Comparison of ENCODE assay signal across 33 cellular contexts in genomic region chr6:121627761-121628160, GRCh38.
DNase-seq lines count a peak whose midpoint lies in the region; ATAC-seq and TF ChIP-seq lines count a peak whose summit lies in the region.
"Had no signal": no experiment of that assay in that cellular context is flagged by ENCODE, and none has a peak within 500 bp of the region (broad histone marks: within the 10 kb centered on the region; RNA-seq: fewer than 3 reads in every experiment).

No MANE protein-coding gene starts in this region.

- H3K36me3 ChIP-seq in adrenal gland (replicated peaks in 1 of 2) = no peaks in the 10 kb centered on the region
- H3K36me3 ChIP-seq in hepatocyte (replicated peaks; ENCODE audit: insufficient read depth, low read depth) = no peaks in the 10 kb centered on the region
- H3K36me3 ChIP-seq in testis (ENCODE audit: low read depth, missing control alignments) = no peaks in the 10 kb centered on the region
- H3K36me3 ChIP-seq: heart right ventricle, suprapubic skin had no signal

- H3K9me2 ChIP-seq in hepatocyte (replicated peaks; ENCODE audit: insufficient read depth) = no peaks in the 10 kb centered on the region

- peak in 2 of 3 experiments; percentile 3 to 5 for DNase-seq in NCI-H1417 (lab: John Stamatoyannopoulos, UW)
- no peak for DNase-seq in NCI-H1417 treated with DMSO at 0.1 percent for 48 hours (lab: John Stamatoyannopoulos, UW)
- DNase-seq in adrenal gland = peak; percentile 28 to 68 (median 62)
- DNase-seq in hepatocyte (ENCODE audit: low spot score) = peak; percentile 7
- DNase-seq in testis = peak; percentile 85
- no peak for DNase-seq in GM03348 (ENCODE audit: low spot score)
- no peak for DNase-seq in HuH-7.5 (ENCODE audit: low spot score)
- DNase-seq: activated CD4-positive, alpha-beta T cell treated with anti-CD3 and anti-CD28 coated beads, Interleukin-2, amount 10 ng/mL, durations not matched to agents 7 days and 5 days; activated effector memory CD4-positive, alpha-beta T cell treated with anti-CD3 and anti-CD28 coated beads, Interleukin-2, amount 50 U/mL, for 16 hours; activated naive CD8-positive, alpha-beta T cell treated with anti-CD3 and anti-CD28 coated beads, Interleukin-2, amount 10 ng/mL, durations not matched to agents 7 days and 5 days; activated T-cell treated with anti-CD3 and anti-CD28 coated beads, Interleukin-2, amount 50 U/mL, for 24 hours; Calu3; effector memory CD8-positive, alpha-beta T cell; heart right ventricle; HFFc6; mucosa of descending colon; natural killer cell; NCI-H1105 treated with DMSO at 0.1 percent for 48 hours; NCI-H2081; NCI-H345; NCI-H748 treated with DMSO at 0.1 percent for 48 hours; occipital lobe; stimulated activated naive B cell treated with anti-CD40 and anti-IgM and Interleukin-4, amounts not matched to agents 10 μg/mL and 1 μg/mL and 100 μg/mL, for 72 hours; SW 1271; T-helper 9 cell had no signal

- H3K4me1 ChIP-seq in adrenal gland (replicated peaks in 1 of 2) (peaks cover 0 to 6% of the 10 kb centered on the region in 2 donors), hepatocyte (ENCODE audit: insufficient read depth) (no peaks in the 10 kb centered on the region), testis (no peaks in the 10 kb centered on the region)

- H3K4me3 ChIP-seq in adrenal gland (no peak overlapping the region), hepatocyte (no peak overlapping the region), testis (no peak overlapping the region)
- H3K4me3 ChIP-seq: GM23338, heart right ventricle, lung, mucosa of descending colon, skin epidermis, suprapubic skin had no signal

- no peak overlapping the region for H2AFZ ChIP-seq in hepatocyte
- H2AFZ ChIP-seq: GM23338 had no signal

- no peak overlapping the region for H3K4me2 ChIP-seq in hepatocyte
- H3K4me2 ChIP-seq: GM23338 had no signal

- H3K27me3 ChIP-seq in adrenal gland (no peaks in the 10 kb centered on the region), hepatocyte (no peaks in the 10 kb centered on the region), testis (no peaks in the 10 kb centered on the region)
- H3K27me3 ChIP-seq: heart right ventricle, suprapubic skin had no signal

- intact Hi-C loops in adrenal gland (cut with DNase I) = no loop called here
- intact Hi-C loops in testis (cut with DNase I; ENCODE audit: low total_unique reads) = no loop called here

- H4K20me1 ChIP-seq in hepatocyte (ENCODE audit: insufficient read depth, poor library complexity, severe bottlenecking) = no peaks in the 10 kb centered on the region

- no peaks in the 10 kb centered on the region for H3K9me3 ChIP-seq in adrenal gland (replicated peaks in 1 of 3)
- no peaks in the 10 kb centered on the region for H3K9me3 ChIP-seq in hepatocyte (ENCODE audit: low read depth)
- no peaks in the 10 kb centered on the region for H3K9me3 ChIP-seq in testis
- H3K9me3 ChIP-seq: suprapubic skin had no signal

- no peak for TF ChIP-seq POLR2A in adrenal gland (IDR thresholded peaks at IDR 0.05)
- no peak for TF ChIP-seq POLR2A in testis (IDR thresholded peaks at IDR 0.05)

- H3K79me2 ChIP-seq in hepatocyte = no peaks in the 10 kb centered on the region

- WGBS in adrenal gland, 4 donors = 10 to 45% (median 34%) methylated on average over 2 of the region's 2 CpGs
- WGBS in hepatocyte (ENCODE audit: low lambda C conversion rate, missing lambda C conversion rate) = 73% methylated on average over 2 of the region's 2 CpGs
- WGBS in testis, 2 donors = 43 to 58% methylated on average over 2 of the region's 2 CpGs

- no peak for ATAC-seq in HG02870 (IDR thresholded peaks at IDR 0.05; ENCODE audit: unreplicated experiment)
- ATAC-seq: effector memory CD8-positive, alpha-beta T cell; GM23338; heart right ventricle; mucosa of descending colon; natural killer cell; Panc1; stimulated activated naive B cell treated with anti-CD40 and anti-IgM and Interleukin-4, amounts not matched to agents 10 μg/mL and 1 μg/mL and 100 μg/mL, for 72 hours; WTC11 had no signal

- TF ChIP-seq CTCF in adrenal gland (IDR thresholded peaks at IDR 0.05) (no peak), hepatocyte (IDR thresholded peaks at IDR 0.05; ENCODE audit: poor library complexity) (no peak), testis (IDR thresholded peaks at IDR 0.05) (no peak)

- H3K27ac ChIP-seq in adrenal gland (peak overlapping the region in 2 of 5 donors; percentile 7 to 26), hepatocyte (no peak overlapping the region), testis (no peak overlapping the region)
- H3K27ac ChIP-seq: 22Rv1, heart right ventricle, skin epidermis, suprapubic skin had no signal

Comparison
In these comparisons a context has a peak if more than half of its experiments do, and no peak if none do; other contexts are left out.
1. DNase-seq: peak in NCI-H1417 (2 of 3), adrenal gland (7 of 7), hepatocyte (single experiment) and testis (single experiment); none in NCI-H1417 treated with DMSO at 0.1 percent for 48 hours (single experiment), GM03348 (single experiment) and HuH-7.5 (single experiment).